Comparison of ENCODE assay signal across 1 cellular context in the genomic region with DNA sequence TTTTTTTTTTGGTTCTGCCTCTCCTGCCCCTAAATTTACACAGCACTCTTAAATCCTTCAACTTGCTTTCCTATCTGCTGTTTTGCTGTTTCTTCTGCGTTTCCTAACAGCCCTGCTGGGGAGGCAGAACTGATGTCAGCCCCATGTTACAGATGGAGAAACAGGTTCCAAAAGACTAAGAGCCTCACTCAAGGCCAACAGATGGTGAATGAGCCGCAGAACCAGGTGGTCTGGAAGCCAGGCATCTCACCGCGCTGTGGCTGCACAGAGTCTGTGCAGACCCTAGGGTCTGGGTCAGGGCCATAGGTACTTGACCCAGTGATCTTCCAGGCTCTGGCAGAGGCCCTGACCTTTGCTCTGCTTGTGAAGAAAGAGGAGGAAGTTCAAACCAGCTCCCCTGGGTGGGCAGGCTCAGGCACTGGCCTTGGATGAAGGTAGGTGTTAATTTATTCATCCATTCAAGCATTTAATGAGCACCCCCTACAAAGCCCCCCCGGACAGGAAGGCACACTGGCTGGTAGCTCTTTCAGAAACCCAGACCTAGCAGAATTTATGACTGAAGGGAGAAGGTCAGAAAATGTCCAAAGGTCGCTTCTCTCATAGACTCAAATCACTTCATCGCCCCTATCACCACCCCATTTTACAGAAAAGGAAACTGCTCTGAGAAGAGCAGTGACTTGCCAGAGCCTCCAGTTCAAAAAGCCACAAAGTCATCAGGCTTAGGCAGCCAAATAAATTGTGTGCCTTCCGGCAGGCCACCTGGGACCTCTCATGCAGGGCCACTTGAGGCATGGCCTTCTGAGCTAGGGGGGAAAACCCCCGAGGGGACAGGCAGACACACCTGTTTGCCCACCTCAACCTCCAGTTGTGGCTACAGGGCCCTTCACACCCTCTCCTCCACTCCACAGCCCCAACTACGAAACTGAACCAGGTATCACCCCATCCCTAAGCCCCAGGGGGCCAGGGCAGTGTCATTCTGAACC.
TF ChIP-seq lines count a peak whose summit lies in the region.

No MANE protein-coding gene starts in this region.

TF ChIP-seq in HepG2, 621 proteins besides CTCF, POLR2A, EP300 and RAD21 (continued from another document):
- TF ChIP-seq, protein P1, sequence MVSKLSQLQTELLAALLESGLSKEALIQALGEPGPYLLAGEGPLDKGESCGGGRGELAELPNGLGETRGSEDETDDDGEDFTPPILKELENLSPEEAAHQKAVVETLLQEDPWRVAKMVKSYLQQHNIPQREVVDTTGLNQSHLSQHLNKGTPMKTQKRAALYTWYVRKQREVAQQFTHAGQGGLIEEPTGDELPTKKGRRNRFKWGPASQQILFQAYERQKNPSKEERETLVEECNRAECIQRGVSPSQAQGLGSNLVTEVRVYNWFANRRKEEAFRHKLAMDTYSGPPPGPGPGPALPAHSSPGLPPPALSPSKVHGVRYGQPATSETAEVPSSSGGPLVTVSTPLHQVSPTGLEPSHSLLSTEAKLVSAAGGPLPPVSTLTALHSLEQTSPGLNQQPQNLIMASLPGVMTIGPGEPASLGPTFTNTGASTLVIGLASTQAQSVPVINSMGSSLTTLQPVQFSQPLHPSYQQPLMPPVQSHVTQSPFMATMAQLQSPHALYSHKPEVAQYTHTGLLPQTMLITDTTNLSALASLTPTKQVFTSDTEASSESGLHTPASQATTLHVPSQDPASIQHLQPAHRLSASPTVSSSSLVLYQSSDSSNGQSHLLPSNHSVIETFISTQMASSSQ (IDR thresholded peaks at IDR 0.05; ENCODE audit: low read depth): 0 out of 2 replicates have a peak, but pooled peaks have one; percentile 8
- TF ChIP-seq, protein P1 (CRISPR knock-in tag; IDR thresholded peaks at IDR 0.05; ENCODE audit: borderline replicate concordance): no peak
- TF ChIP-seq ZNF563 (CRISPR knock-in tag; IDR thresholded peaks at IDR 0.05) (peak; percentile 47; the same call in 1 of the 2 replicates), SOX13 (IDR thresholded peaks at IDR 0.05) (0 out of 2 replicates have a peak, but pooled peaks have one; percentile 10), SOX13 (CRISPR knock-in tag; conservative IDR thresholded peaks at IDR 0.05 in 1 of 2, IDR thresholded peaks at IDR 0.05 in 1 of 2) (peak in 1 of 2 experiments; percentile 64; a peak in 1 of 4 replicates)
